8 cellular contexts compared by ENCODE assay signal in genomic region chr7:44606341-44607140, GRCh38. TPM values are rescaled to one million over a fixed set of nuclear protein-coding genes. Genes with fewer than 3 reads are reported as not detected.
DNase-seq lines count a peak whose midpoint lies in the region; ATAC-seq and TF ChIP-seq lines count a peak whose summit lies in the region.

Gene OGDH (plus strand): TSS chr7:44606627. CDS start chr7:44624344, 17,717 bp downstream.

- intact Hi-C loops in left ventricle myocardium inferior (cut with micrococcal nuclease) = no loop called here
- intact Hi-C loops in prostate gland (cut with DNase I) = loop anchor here (1.0 to 10.0 kb wide), 6 partner anchors 24 to 378 kb away; partner anchors contain the start of genes H2AZ2, PPIA, PURB and TMED4

- H3K27ac ChIP-seq in left ventricle myocardium inferior (replicated peaks) = peak within 1 kb of the TSS; percentile 100
- peak within 1 kb of the TSS; percentile 94 to 99 for H3K27ac ChIP-seq in prostate gland
- H3K27ac ChIP-seq in urinary bladder (ENCODE audit: low read depth) = peak within 1 kb of the TSS; percentile 95

- peak within 1 kb of the TSS; percentile 90 for H3K4me3 Mint-ChIP-seq in T-helper 17 cell

- H3K27ac Mint-ChIP-seq in T-helper 17 cell = peak within 1 kb of the TSS; percentile 97

- peaks cover 31% of the 10 kb centered on the region for H3K4me1 Mint-ChIP-seq in T-helper 17 cell

- H3K4me1 ChIP-seq in left ventricle myocardium inferior = peaks cover 43% of the 10 kb centered on the region
- no peaks in the 10 kb centered on the region for H3K4me1 ChIP-seq in prostate gland (replicated peaks)
- no peaks in the 10 kb centered on the region for H3K4me1 ChIP-seq in urinary bladder (ENCODE audit: insufficient read depth)

- under 1% methylated on average over 88 of the region's 93 CpGs for WGBS in prostate gland
- under 1% methylated on average over 93 of the region's 93 CpGs for WGBS in urinary bladder

- no peaks in the 10 kb centered on the region for H3K27me3 ChIP-seq in left ventricle myocardium inferior (ENCODE audit: low read depth)
- no peaks in the 10 kb centered on the region for H3K27me3 ChIP-seq in prostate gland (replicated peaks; ENCODE audit: insufficient read depth)

- H3K9me3 ChIP-seq in T-helper 17 cell (ENCODE audit: control insufficient read depth, low read length, poor library complexity, severe bottlenecking) = no peaks in the 10 kb centered on the region
- H3K9me3 ChIP-seq in left ventricle myocardium inferior (replicated peaks) = no peaks in the 10 kb centered on the region
- no peaks in the 10 kb centered on the region for H3K9me3 ChIP-seq in prostate gland

- H3K4me3 ChIP-seq in left ventricle myocardium inferior = peak within 1 kb of the TSS; percentile 84
- peak within 1 kb of the TSS; percentile 60 to 87 for H3K4me3 ChIP-seq in prostate gland
- peak within 1 kb of the TSS; percentile 53 for H3K4me3 ChIP-seq in urinary bladder (ENCODE audit: low read depth, low read length)

- peaks cover 4% of the 10 kb centered on the region for H3K36me3 ChIP-seq in left ventricle myocardium inferior
- no peaks in the 10 kb centered on the region for H3K36me3 ChIP-seq in prostate gland
- H3K36me3 ChIP-seq in urinary bladder (ENCODE audit: insufficient read depth) = no peaks in the 10 kb centered on the region

- ATAC-seq in HG02885 (IDR thresholded peaks at IDR 0.05; ENCODE audit: poor library complexity, unreplicated experiment) (peak; percentile 93), T-helper 17 cell (peak; percentile 94)

- TF ChIP-seq CTCF in left ventricle myocardium inferior (IDR thresholded peaks at IDR 0.05; ENCODE audit: borderline replicate concordance) (no peak), prostate gland (IDR thresholded peaks at IDR 0.05) (peak in 1 of 4 experiments; percentile 26)

- DNase-seq in NCI-H1694 treated with DMSO at 0.1 percent for 48 hours (lab: John Stamatoyannopoulos, UW) = peak; percentile 97
- peak; percentile 95 to 98 (median 97) for DNase-seq in T-helper 17 cell
- peak; percentile 81 to 100 (median 98) for DNase-seq in amygdala (lab: John Stamatoyannopoulos, UW)
- peak; percentile 99 for DNase-seq in left ventricle myocardium inferior
- peak; percentile 98 for DNase-seq in prostate gland (ENCODE audit: low spot score)

- TF ChIP-seq POLR2A in GM15510 (IDR thresholded peaks at IDR 0.05; ENCODE audit: borderline replicate concordance, extremely low read depth, insufficient read length) = peak; percentile 95
- TF ChIP-seq POLR2A in prostate gland (IDR thresholded peaks at IDR 0.05) = peak; percentile 96

- no peaks in the 10 kb centered on the region for H3K36me3 Mint-ChIP-seq in T-helper 17 cell (ENCODE audit: low read depth)

- H3K27me3 Mint-ChIP-seq in T-helper 17 cell = no peaks in the 10 kb centered on the region

RNA-seq across cellular contexts. Expression of gene OGDH, which starts in this region (rescaled TPM):
- 100 to 1,000 TPM; 130 to 134 TPM for total RNA-seq in T-helper 17 cell
- 677 TPM for total RNA-seq in left ventricle myocardium inferior
- total RNA-seq in prostate gland = 10 to 100 TPM; 70.4 to 96.9 TPM
- total RNA-seq in urinary bladder = 43.1 TPM
- polyA plus RNA-seq in urinary bladder = 83.5 TPM

Comparison
In these comparisons a context has a peak if more than half of its experiments do, and no peak if none do; other contexts are left out.
1. Peak in every context shown above with its lines: DNase-seq, ATAC-seq, H3K4me3 ChIP-seq and H3K27ac ChIP-seq.